Comparison of ENCODE assay signal across 21 cellular contexts in genomic region chr6:41343641-41344187, GRCh38. TPM values are rescaled to one million over a fixed set of nuclear protein-coding genes. Genes with fewer than 3 reads are reported as not detected.
"Had no signal": no experiment of that assay in that cellular context is flagged by ENCODE, and none has a peak within 500 bp of the region (broad histone marks: within the 10 kb centered on the region; RNA-seq: fewer than 3 reads in every experiment).

No MANE protein-coding gene starts in this region.

- DNase-seq: activated CD4-positive, alpha-beta T cell treated with anti-CD3 and anti-CD28 coated beads, Interleukin-2, amount 50 U/mL, for 48 hours; activated gamma-delta T cell treated with Interleukin-2 at 50 U/mL for 16 hours; activated naive CD8-positive, alpha-beta T cell treated with anti-CD3 and anti-CD28 coated beads for 36 hours; body of pancreas; foreskin fibroblast; left cardiac atrium; mesenchymal stem cell; nephron progenitor cell; nucleus accumbens; retina; spleen; stimulated activated naive CD8-positive, alpha-beta T cell treated with anti-CD3 and anti-CD28 coated beads, Interleukin-15, Interleukin-2, amounts not matched to agents 100 U/mL and 50 U/mL, for 24 hours; substantia nigra; tibial artery had no signal

- H3K27me3 Mint-ChIP-seq: activated naive CD8-positive, alpha-beta T cell treated with anti-CD3 and anti-CD28 coated beads for 36 hours had no signal

- H3K36me3 Mint-ChIP-seq: activated naive CD8-positive, alpha-beta T cell treated with anti-CD3 and anti-CD28 coated beads for 36 hours had no signal

- H3K4me3 Mint-ChIP-seq: activated naive CD8-positive, alpha-beta T cell treated with anti-CD3 and anti-CD28 coated beads for 36 hours; nephron progenitor cell had no signal

- ATAC-seq: activated CD4-positive, CD25-positive, alpha-beta regulatory T cell treated with anti-CD3 and anti-CD28 coated beads, Interleukin-2, amount 50 U/mL, for 24 hours; body of pancreas; left cardiac atrium; stimulated activated naive CD8-positive, alpha-beta T cell treated with anti-CD3 and anti-CD28 coated beads, Interleukin-15, Interleukin-2, amounts not matched to agents 100 U/mL and 50 U/mL, for 24 hours had no signal

RNA-seq across cellular contexts. Expression of gene NCR2, which starts 8.3 kb away (rescaled TPM):
- total RNA-seq: body of pancreas; cardiac septum; dermis microvascular lymphatic vessel endothelial cell; glomerular endothelial cell; left cardiac atrium; lower leg skin; posterior vena cava; spleen; T-helper 1 cell treated with Interleukin-12 subunit alpha and Interleukin-12 subunit beta and Interleukin-4 antibody, amounts not matched to agents 30 ng/mL and 1 ng/mL, for 36 hours had no signal

RNA-seq across cellular contexts. Expression of gene TREM1, which starts 57.2 kb away (rescaled TPM):
- total RNA-seq: body of pancreas; dermis microvascular lymphatic vessel endothelial cell; glomerular endothelial cell; T-helper 1 cell treated with Interleukin-12 subunit alpha and Interleukin-12 subunit beta and Interleukin-4 antibody, amounts not matched to agents 30 ng/mL and 1 ng/mL, for 36 hours had no signal
